Comparison of ENCODE assay signal across 25 cellular contexts in the genomic region with DNA sequence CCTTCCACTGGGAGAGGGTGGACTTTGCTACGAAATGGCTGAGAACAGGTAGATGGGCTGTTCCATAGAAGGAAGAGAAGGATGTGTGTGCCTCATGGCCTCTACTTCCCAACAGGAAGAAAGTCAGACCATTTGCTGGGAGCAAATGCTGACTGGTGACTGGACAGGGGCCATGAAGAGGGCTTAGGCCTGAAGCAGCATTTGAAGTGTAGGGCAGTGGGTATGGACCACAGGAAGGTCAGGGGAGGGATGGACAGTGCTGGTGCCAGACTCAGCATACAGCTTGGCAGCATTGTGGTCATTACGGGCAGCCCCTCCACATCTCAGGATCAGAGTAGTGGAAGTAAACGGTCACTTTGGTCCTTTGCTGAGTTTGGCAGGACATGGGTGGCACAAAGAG.
"Had no signal": no experiment of that assay in that cellular context is flagged by ENCODE, and none has a peak within 500 bp of the region (broad histone marks: within the 10 kb centered on the region; RNA-seq: fewer than 3 reads in every experiment).

No MANE protein-coding gene starts in this region.

- H3K4me1 Mint-ChIP-seq: activated CD4-positive, alpha-beta memory T cell treated with anti-CD3 and anti-CD28 coated beads, Interleukin-2, amount 10 ng/mL, durations not matched to agents 7 days and 5 days; activated CD4-positive, alpha-beta T cell treated with anti-CD3 and anti-CD28 coated beads, Interleukin-2, amount 10 ng/mL, durations not matched to agents 7 days and 5 days; activated naive CD8-positive, alpha-beta T cell treated with anti-CD3 and anti-CD28 coated beads, Interleukin-2, amount 50 U/mL, for 24 hours; T-cell had no signal

- H3K4me3 Mint-ChIP-seq: activated CD4-positive, alpha-beta memory T cell treated with anti-CD3 and anti-CD28 coated beads, Interleukin-2, amount 10 ng/mL, durations not matched to agents 7 days and 5 days; activated CD4-positive, alpha-beta T cell treated with anti-CD3 and anti-CD28 coated beads, Interleukin-2, amount 10 ng/mL, durations not matched to agents 7 days and 5 days; activated naive CD8-positive, alpha-beta T cell treated with anti-CD3 and anti-CD28 coated beads, Interleukin-2, amount 50 U/mL, for 24 hours; activated T-cell treated with anti-CD3 and anti-CD28 coated beads, Interleukin-2, amount 50 U/mL, for 72 hours; T-cell had no signal

- H3K27ac ChIP-seq: ascending aorta, body of pancreas, SK-N-MC, VCaP had no signal

- H3K9me3 ChIP-seq: ascending aorta, body of pancreas had no signal

- H3K4me1 ChIP-seq: ascending aorta, body of pancreas had no signal

- H3K4me3 ChIP-seq: ascending aorta, body of pancreas, SK-N-MC had no signal

- DNase-seq: activated CD4-positive, alpha-beta memory T cell treated with anti-CD3 and anti-CD28 coated beads, Interleukin-2, amount 10 ng/mL, durations not matched to agents 7 days and 5 days; activated CD4-positive, alpha-beta T cell treated with anti-CD3 and anti-CD28 coated beads, Interleukin-2, amount 10 ng/mL, durations not matched to agents 7 days and 5 days; activated CD4-positive, CD25-positive, alpha-beta regulatory T cell; activated naive CD4-positive, alpha-beta T cell; activated naive CD8-positive, alpha-beta T cell treated with anti-CD3 and anti-CD28 coated beads, Interleukin-2, amount 50 U/mL, for 24 hours; activated T-cell treated with anti-CD3 and anti-CD28 coated beads for 4 hours; activated T-cell treated with anti-CD3 and anti-CD28 coated beads, Interleukin-2, amount 50 U/mL, for 72 hours; amniotic stem cell; body of pancreas; Kasumi-1; KBM-7; NCI-H1105 treated with DMSO at 0.1 percent for 48 hours; NCI-H146; NCI-H1930; NCI-H2171 treated with DMSO at 0.1 percent for 48 hours; NCI-H226; NCI-H510A; NCI-H526 treated with DMSO at 0.1 percent for 48 hours; NCI-H82 had no signal

- H3K27me3 Mint-ChIP-seq: activated CD4-positive, alpha-beta memory T cell treated with anti-CD3 and anti-CD28 coated beads, Interleukin-2, amount 10 ng/mL, durations not matched to agents 7 days and 5 days; activated CD4-positive, alpha-beta T cell treated with anti-CD3 and anti-CD28 coated beads, Interleukin-2, amount 10 ng/mL, durations not matched to agents 7 days and 5 days had no signal

- H3K36me3 Mint-ChIP-seq: activated naive CD4-positive, alpha-beta T cell treated with anti-CD3 and anti-CD28 coated beads, Interleukin-2, amount 50 U/mL, for 72 hours; T-cell had no signal

- ATAC-seq: activated naive CD4-positive, alpha-beta T cell treated with anti-CD3 and anti-CD28 coated beads, Interleukin-2, amount 50 U/mL, for 72 hours; activated naive CD8-positive, alpha-beta T cell treated with anti-CD3 and anti-CD28 coated beads, Interleukin-2, amount 50 U/mL, for 24 hours; activated T-cell treated with anti-CD3 and anti-CD28 coated beads, Interleukin-2, amount 50 U/mL, for 72 hours; body of pancreas; T-cell had no signal

- H3K27ac Mint-ChIP-seq: activated CD4-positive, alpha-beta memory T cell treated with anti-CD3 and anti-CD28 coated beads, Interleukin-2, amount 10 ng/mL, durations not matched to agents 7 days and 5 days; activated CD4-positive, alpha-beta T cell treated with anti-CD3 and anti-CD28 coated beads, Interleukin-2, amount 10 ng/mL, durations not matched to agents 7 days and 5 days; activated naive CD4-positive, alpha-beta T cell treated with anti-CD3 and anti-CD28 coated beads, Interleukin-2, amount 50 U/mL, for 72 hours; activated naive CD8-positive, alpha-beta T cell treated with anti-CD3 and anti-CD28 coated beads, Interleukin-2, amount 50 U/mL, for 24 hours; activated T-cell treated with anti-CD3 and anti-CD28 coated beads, Interleukin-2, amount 50 U/mL, for 72 hours; activated T-helper 2 cell treated with anti-CD3 and anti-CD28 coated beads, Interferon-gamma antibody, Interleukin-2, Interleukin-4, amounts not matched to agents 10 μg/mL and 5 μg/mL and 100 μg/mL, durations not matched to agents 14 hours and 24 hours and 36 hours; T-cell had no signal

- H3K9me3 Mint-ChIP-seq: activated CD4-positive, alpha-beta memory T cell treated with anti-CD3 and anti-CD28 coated beads, Interleukin-2, amount 10 ng/mL, durations not matched to agents 7 days and 5 days; activated naive CD8-positive, alpha-beta T cell treated with anti-CD3 and anti-CD28 coated beads, Interleukin-2, amount 50 U/mL, for 24 hours; activated T-helper 2 cell treated with anti-CD3 and anti-CD28 coated beads, Interferon-gamma antibody, Interleukin-2, Interleukin-4, amounts not matched to agents 10 μg/mL and 5 μg/mL and 100 μg/mL, durations not matched to agents 14 hours and 24 hours and 36 hours had no signal

- H3K36me3 ChIP-seq: ascending aorta had no signal

- H3K27me3 ChIP-seq: ascending aorta, body of pancreas had no signal
